In genomic region chr22:48520207-48520606, GRCh38 we compare ENCODE assay signal across 1 cellular context.
TF ChIP-seq lines count a peak whose summit lies in the region.

No MANE protein-coding gene starts in this region.

TF ChIP-seq in WTC11, 78 proteins besides CTCF, POLR2A, EP300 and RAD21 (continued from another document):
- TF ChIP-seq E2F4 (CRISPR knock-in tag; IDR thresholded peaks at IDR 0.05; ENCODE audit: borderline replicate concordance, low read depth) (no peak), MXD4 (CRISPR knock-in tag; IDR thresholded peaks at IDR 0.05; ENCODE audit: borderline replicate concordance) (no peak), RORB (CRISPR knock-in tag; IDR thresholded peaks at IDR 0.05) (no peak), SOX15 (CRISPR knock-in tag; IDR thresholded peaks at IDR 0.05) (no peak), NFYB (CRISPR knock-in tag; conservative IDR thresholded peaks at IDR 0.05; ENCODE audit: low read depth) (no peak), FOXP1 (CRISPR knock-in tag; IDR thresholded peaks at IDR 0.05; ENCODE audit: borderline replicate concordance) (no peak)
- TF ChIP-seq, protein P1, sequence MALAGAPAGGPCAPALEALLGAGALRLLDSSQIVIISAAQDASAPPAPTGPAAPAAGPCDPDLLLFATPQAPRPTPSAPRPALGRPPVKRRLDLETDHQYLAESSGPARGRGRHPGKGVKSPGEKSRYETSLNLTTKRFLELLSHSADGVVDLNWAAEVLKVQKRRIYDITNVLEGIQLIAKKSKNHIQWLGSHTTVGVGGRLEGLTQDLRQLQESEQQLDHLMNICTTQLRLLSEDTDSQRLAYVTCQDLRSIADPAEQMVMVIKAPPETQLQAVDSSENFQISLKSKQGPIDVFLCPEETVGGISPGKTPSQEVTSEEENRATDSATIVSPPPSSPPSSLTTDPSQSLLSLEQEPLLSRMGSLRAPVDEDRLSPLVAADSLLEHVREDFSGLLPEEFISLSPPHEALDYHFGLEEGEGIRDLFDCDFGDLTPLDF (CRISPR knock-in tag; IDR thresholded peaks at IDR 0.05) = no peak
